ENCODE assay signal across 16 cellular contexts in the genomic region with DNA sequence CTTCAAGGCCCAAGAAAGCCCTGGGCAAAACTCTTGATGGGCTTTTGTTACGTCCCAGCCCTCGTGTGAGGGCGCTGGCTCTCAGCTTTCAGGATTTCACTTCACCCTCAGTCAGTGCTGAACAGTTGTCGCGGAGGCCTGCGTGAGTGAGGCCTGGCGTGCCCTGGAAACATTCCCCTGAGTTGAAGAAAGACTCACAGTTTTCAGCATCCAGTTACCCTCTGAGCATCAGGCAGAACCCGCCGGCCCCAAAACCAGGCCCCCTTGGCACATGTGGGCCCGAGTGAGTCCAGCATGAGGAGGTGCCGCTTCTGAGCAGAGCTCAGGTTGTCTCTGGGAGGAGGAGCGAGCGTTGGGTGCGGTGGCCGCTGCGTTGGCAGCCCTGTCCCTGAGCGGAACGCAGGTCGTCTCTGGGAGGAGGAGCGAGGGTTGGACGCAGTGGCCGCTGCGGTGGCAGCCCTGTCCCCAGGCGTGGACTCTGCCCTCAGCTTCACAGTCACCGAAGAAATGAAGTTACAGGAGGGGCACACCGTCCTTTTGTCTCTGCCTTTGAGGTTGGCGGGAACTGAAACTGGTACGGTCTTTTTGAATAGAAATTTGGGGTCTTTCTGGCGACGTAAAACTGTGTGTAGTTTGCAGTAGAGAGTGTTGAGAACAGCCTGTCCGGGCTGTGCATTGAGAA. TPM values are rescaled to one million over a fixed set of nuclear protein-coding genes. Genes with fewer than 3 reads are reported as not detected.
DNase-seq lines count a peak whose midpoint lies in the region; ATAC-seq, FAIRE-seq and TF ChIP-seq lines count a peak whose summit lies in the region.
"Had no signal": no experiment of that assay in that cellular context is flagged by ENCODE, and none has a peak within 500 bp of the region (broad histone marks: within the 10 kb centered on the region; RNA-seq: fewer than 3 reads in every experiment).

A gene with protein sequence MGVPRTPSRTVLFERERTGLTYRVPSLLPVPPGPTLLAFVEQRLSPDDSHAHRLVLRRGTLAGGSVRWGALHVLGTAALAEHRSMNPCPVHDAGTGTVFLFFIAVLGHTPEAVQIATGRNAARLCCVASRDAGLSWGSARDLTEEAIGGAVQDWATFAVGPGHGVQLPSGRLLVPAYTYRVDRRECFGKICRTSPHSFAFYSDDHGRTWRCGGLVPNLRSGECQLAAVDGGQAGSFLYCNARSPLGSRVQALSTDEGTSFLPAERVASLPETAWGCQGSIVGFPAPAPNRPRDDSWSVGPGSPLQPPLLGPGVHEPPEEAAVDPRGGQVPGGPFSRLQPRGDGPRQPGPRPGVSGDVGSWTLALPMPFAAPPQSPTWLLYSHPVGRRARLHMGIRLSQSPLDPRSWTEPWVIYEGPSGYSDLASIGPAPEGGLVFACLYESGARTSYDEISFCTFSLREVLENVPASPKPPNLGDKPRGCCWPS (plus strand): TSS at position 493 of the 682 bp plus-strand sequence. CDS start 5,292 bp downstream, outside the sequence.

- peaks cover 4% of the 10 kb centered on the region for H3K4me1 ChIP-seq in upper lobe of right lung

- peaks cover 11% of the 10 kb centered on the region for H3K27me3 ChIP-seq in upper lobe of right lung

- H3K9me3 ChIP-seq in upper lobe of right lung, result no peaks in the 10 kb centered on the region

- no peaks in the 10 kb centered on the region for H3K36me3 Mint-ChIP-seq in activated naive CD4-positive, alpha-beta T cell treated with anti-CD3 and anti-CD28 coated beads, Interleukin-2, amount 50 U/mL, for 24 hours
- no peaks in the 10 kb centered on the region for H3K36me3 Mint-ChIP-seq in activated naive CD4-positive, alpha-beta T cell treated with anti-CD3 and anti-CD28 coated beads, Interleukin-2, amount 10 ng/mL, durations not matched to agents 7 days and 5 days
- H3K36me3 Mint-ChIP-seq in endothelial cell (ENCODE audit: low read depth, unreplicated experiment), result no peaks in the 10 kb centered on the region
- H3K36me3 Mint-ChIP-seq in mesothelial cell of epicardium, result no peaks in the 10 kb centered on the region
- H3K36me3 Mint-ChIP-seq: activated CD4-positive, alpha-beta memory T cell treated with anti-CD3 and anti-CD28 coated beads for 36 hours; activated naive CD4-positive, alpha-beta T cell treated with anti-CD3 and anti-CD28 coated beads, Interleukin-2, amount 50 U/mL, for 72 hours; naive thymus-derived CD4-positive, alpha-beta T cell had no signal

- no peak for ATAC-seq in upper lobe of right lung
- ATAC-seq: activated naive CD4-positive, alpha-beta T cell treated with anti-CD3 and anti-CD28 coated beads, Interleukin-2, amount 50 U/mL, for 72 hours; naive thymus-derived CD4-positive, alpha-beta T cell had no signal

- FAIRE-seq in RCC 7860 (lab: Jason Lieb, UNC), result no peak

- H3K9me3 Mint-ChIP-seq in activated naive CD4-positive, alpha-beta T cell treated with anti-CD3 and anti-CD28 coated beads, Interleukin-2, amount 50 U/mL, for 24 hours, result no peaks in the 10 kb centered on the region
- no peaks in the 10 kb centered on the region for H3K9me3 Mint-ChIP-seq in activated naive CD4-positive, alpha-beta T cell treated with anti-CD3 and anti-CD28 coated beads, Interleukin-2, amount 10 ng/mL, durations not matched to agents 7 days and 5 days
- H3K9me3 Mint-ChIP-seq in endothelial cell (ENCODE audit: unreplicated experiment) (no peaks in the 10 kb centered on the region), mesothelial cell of epicardium (no peaks in the 10 kb centered on the region)
- H3K9me3 Mint-ChIP-seq: activated CD4-positive, alpha-beta memory T cell treated with anti-CD3 and anti-CD28 coated beads for 36 hours; activated naive CD4-positive, alpha-beta T cell treated with anti-CD3 and anti-CD28 coated beads, Interleukin-2, amount 50 U/mL, for 72 hours; naive thymus-derived CD4-positive, alpha-beta T cell had no signal

- no peaks in the 10 kb centered on the region for H3K36me3 ChIP-seq in upper lobe of right lung

- no peak within 1 kb of the TSS for H3K4me3 ChIP-seq in upper lobe of right lung

- CTCF ChIA-PET in activated naive CD4-positive, alpha-beta T cell treated with anti-CD3 and anti-CD28 coated beads, Interleukin-2, amount 10 ng/mL, durations not matched to agents 7 days and 5 days (lab: Charles Lee), result no interaction called here

- no peak within 1 kb of the TSS for H3K4me3 Mint-ChIP-seq in activated naive CD4-positive, alpha-beta T cell treated with anti-CD3 and anti-CD28 coated beads, Interleukin-2, amount 50 U/mL, for 24 hours
- H3K4me3 Mint-ChIP-seq in activated naive CD4-positive, alpha-beta T cell treated with anti-CD3 and anti-CD28 coated beads, Interleukin-2, amount 10 ng/mL, durations not matched to agents 7 days and 5 days, result no peak within 1 kb of the TSS
- peak within 1 kb of the TSS; percentile 31 for H3K4me3 Mint-ChIP-seq in endothelial cell (ENCODE audit: unreplicated experiment)
- H3K4me3 Mint-ChIP-seq in mesothelial cell of epicardium, result no peak within 1 kb of the TSS
- H3K4me3 Mint-ChIP-seq: activated CD4-positive, alpha-beta memory T cell treated with anti-CD3 and anti-CD28 coated beads for 36 hours had no signal

- no peaks in the 10 kb centered on the region for H3K4me1 Mint-ChIP-seq in activated naive CD4-positive, alpha-beta T cell treated with anti-CD3 and anti-CD28 coated beads, Interleukin-2, amount 50 U/mL, for 24 hours
- H3K4me1 Mint-ChIP-seq in activated naive CD4-positive, alpha-beta T cell treated with anti-CD3 and anti-CD28 coated beads, Interleukin-2, amount 10 ng/mL, durations not matched to agents 7 days and 5 days, result peaks cover 7% of the 10 kb centered on the region
- peaks cover 5% of the 10 kb centered on the region for H3K4me1 Mint-ChIP-seq in endothelial cell (ENCODE audit: unreplicated experiment)
- H3K4me1 Mint-ChIP-seq in mesothelial cell of epicardium, result peaks cover 13% of the 10 kb centered on the region

- no peak for TF ChIP-seq CTCF in endothelial cell (IDR thresholded peaks at IDR 0.05; ENCODE audit: unreplicated experiment)
- no peak for TF ChIP-seq CTCF in mesothelial cell of epicardium (IDR thresholded peaks at IDR 0.05; ENCODE audit: unreplicated experiment)
- no peak for TF ChIP-seq CTCF in upper lobe of right lung (IDR thresholded peaks at IDR 0.05)

- H3K27me3 Mint-ChIP-seq in activated naive CD4-positive, alpha-beta T cell treated with anti-CD3 and anti-CD28 coated beads, Interleukin-2, amount 50 U/mL, for 24 hours, result peaks cover 2% of the 10 kb centered on the region
- H3K27me3 Mint-ChIP-seq in activated naive CD4-positive, alpha-beta T cell treated with anti-CD3 and anti-CD28 coated beads, Interleukin-2, amount 10 ng/mL, durations not matched to agents 7 days and 5 days, result peaks cover 23% of the 10 kb centered on the region
- H3K27me3 Mint-ChIP-seq in endothelial cell (ENCODE audit: unreplicated experiment), result peaks cover 10% of the 10 kb centered on the region
- H3K27me3 Mint-ChIP-seq in mesothelial cell of epicardium (ENCODE audit: low read depth), result no peaks in the 10 kb centered on the region

- peak within 1 kb of the TSS; percentile 23 for H3K27ac Mint-ChIP-seq in activated naive CD4-positive, alpha-beta T cell treated with anti-CD3 and anti-CD28 coated beads, Interleukin-2, amount 50 U/mL, for 24 hours
- no peak within 1 kb of the TSS for H3K27ac Mint-ChIP-seq in activated naive CD4-positive, alpha-beta T cell treated with anti-CD3 and anti-CD28 coated beads, Interleukin-2, amount 10 ng/mL, durations not matched to agents 7 days and 5 days
- peak within 1 kb of the TSS; percentile 20 for H3K27ac Mint-ChIP-seq in endothelial cell (ENCODE audit: unreplicated experiment)
- peak within 1 kb of the TSS; percentile 68 for H3K27ac Mint-ChIP-seq in mesothelial cell of epicardium
- H3K27ac Mint-ChIP-seq: activated CD4-positive, alpha-beta memory T cell treated with anti-CD3 and anti-CD28 coated beads for 36 hours; activated naive CD4-positive, alpha-beta T cell treated with anti-CD3 and anti-CD28 coated beads, Interleukin-2, amount 50 U/mL, for 72 hours had no signal

- no peak within 1 kb of the TSS for H3K27ac ChIP-seq in upper lobe of right lung

- intact Hi-C loops in upper lobe of right lung (cut with DNase I), result no loop called here

- no peak for DNase-seq in activated naive CD4-positive, alpha-beta T cell treated with anti-CD3 and anti-CD28 coated beads, Interleukin-2, amount 10 ng/mL, durations not matched to agents 7 days and 5 days
- DNase-seq in endothelial cell (ENCODE audit: low spot score) (peak; percentile 3), mesothelial cell of epicardium (ENCODE audit: low spot score in 2 of 2, unreplicated experiment in 2 of 2) (no peak), upper lobe of right lung (peak; percentile 52), inferior parietal cortex (ENCODE audit: extremely low spot score) (no peak), NOMO-1 (lab: John Stamatoyannopoulos, UW; ENCODE audit: unreplicated experiment in 2 of 2) (no peak), RCC 7860 (ENCODE audit: low spot score) (no peak)
- DNase-seq: DND-41; effector CD4-positive, alpha-beta T cell; NCI-H1436 treated with DMSO at 0.1 percent for 48 hours; stimulated activated CD4-positive, alpha-beta T cell treated with anti-CD3 and anti-CD28 coated beads, Interleukin-1b, Interleukin-23, amount 100 ng/mL, for 48 hours; stimulated activated naive CD4-positive, alpha-beta T cell treated with Interleukin-2 at 50 U/mL for 16 hours had no signal

RNA-seq across cellular contexts. Expression of the gene that starts here (rescaled TPM):
- total RNA-seq in endothelial cell (ENCODE audit: unreplicated experiment), result 0.33 TPM
- 0.87 to 1.8 TPM (median 1.7 TPM) in 3 replicates for total RNA-seq in mesothelial cell of epicardium
- total RNA-seq in upper lobe of right lung, result 0.23 TPM

Comparison
In these comparisons a context has a peak if more than half of its experiments do, and no peak if none do; other contexts are left out.
1. Peak in DNase-seq in endothelial cell; RNA of the gene not detected or under 1 TPM.
2. Peak in DNase-seq in upper lobe of right lung; RNA of the gene not detected or under 1 TPM.